21 cellular contexts compared by ENCODE assay signal in the genomic region with DNA sequence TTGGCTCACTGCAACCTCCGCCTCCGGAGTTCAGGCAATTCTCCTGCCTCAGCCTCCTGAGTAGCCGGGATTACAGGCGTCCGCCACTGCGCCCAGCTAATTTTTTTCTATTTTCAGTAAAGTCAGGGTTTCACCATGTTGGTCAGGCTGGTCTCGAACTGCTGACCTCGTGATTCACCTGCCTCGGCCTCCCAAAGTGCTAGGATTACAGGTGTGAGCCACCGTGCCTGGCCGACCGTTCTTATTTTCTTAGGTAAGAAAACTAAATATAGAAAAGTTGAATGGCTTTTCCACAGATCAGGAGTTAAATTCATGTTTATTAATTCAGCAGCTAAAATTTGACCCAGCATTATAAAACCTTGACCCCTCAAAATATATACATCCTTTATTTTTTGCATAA.
"Had no signal": no experiment of that assay in that cellular context is flagged by ENCODE, and none has a peak within 500 bp of the region (broad histone marks: within the 10 kb centered on the region; RNA-seq: fewer than 3 reads in every experiment).

No MANE protein-coding gene starts in this region.

- H3K4me1 ChIP-seq: colonic mucosa, esophagus muscularis mucosa, esophagus squamous epithelium, foreskin keratinocyte, gastroesophageal sphincter, heart left ventricle had no signal

- H3K36me3 ChIP-seq: colonic mucosa, esophagus muscularis mucosa, esophagus squamous epithelium, gastroesophageal sphincter, heart left ventricle, heart right ventricle had no signal

- ATAC-seq: effector memory CD8-positive, alpha-beta T cell; esophagus mucosa; foreskin keratinocyte; gastroesophageal sphincter; heart left ventricle; heart right ventricle had no signal

- H3K27me3 ChIP-seq: colonic mucosa, dorsolateral prefrontal cortex, esophagus muscularis mucosa, esophagus squamous epithelium, foreskin keratinocyte, gastroesophageal sphincter, heart left ventricle, heart right ventricle had no signal

- H3K4me3 ChIP-seq: colonic mucosa, coronary artery, dorsolateral prefrontal cortex, esophagus muscularis mucosa, esophagus squamous epithelium, gastroesophageal sphincter, heart left ventricle, heart right ventricle had no signal

- H3K27ac ChIP-seq: colonic mucosa, coronary artery, dorsolateral prefrontal cortex, epithelial cell of prostate, esophagus muscularis mucosa, esophagus squamous epithelium, foreskin keratinocyte, gastroesophageal sphincter, heart left ventricle, heart right ventricle had no signal

- H3K9me3 ChIP-seq: colonic mucosa, esophagus muscularis mucosa, esophagus squamous epithelium, gastroesophageal sphincter, heart left ventricle, heart right ventricle had no signal

- DNase-seq: colonic mucosa; cortex of kidney; dermis blood vessel endothelial cell; dorsolateral prefrontal cortex; effector CD4-positive, alpha-beta T cell; effector CD8-positive, alpha-beta T cell; effector memory CD4-positive, alpha-beta T cell; effector memory CD8-positive, alpha-beta T cell; endodermal cell; erythroblast; esophagus squamous epithelium; foreskin keratinocyte; foreskin melanocyte; glutamatergic neuron; heart right ventricle had no signal
